9 cellular contexts compared by ENCODE assay signal in genomic region chr18:57737661-57738060, GRCh38.
A peak's percentile ranks its signal among the peaks of the same experiment; 100 is the strongest.
DNase-seq lines count a peak whose midpoint lies in the region; ATAC-seq and TF ChIP-seq lines count a peak whose summit lies in the region.
"Had no signal": no experiment of that assay in that cellular context is flagged by ENCODE, and none has a peak within 500 bp of the region (broad histone marks: within the 10 kb centered on the region; RNA-seq: fewer than 3 reads in every experiment).

No MANE protein-coding gene starts in this region.

- intact Hi-C loops in A673 (cut with micrococcal nuclease; ENCODE audit: unreplicated experiment): no loop called here
- intact Hi-C loops in dorsolateral prefrontal cortex (cut with DNase I): no loop called here
- intact Hi-C loops in mucosa of descending colon (cut with DNase I, micrococcal nuclease): no loop called here

- no TSS peak for BruUV-seq in A673 (replicated peaks; lab: Mats Ljungman, UMichigan)

- no peak overlapping the region for H3K4me3 ChIP-seq in A673 (ENCODE audit: low read depth, low read length, poor library complexity, severe bottlenecking)
- H3K4me3 ChIP-seq in dorsolateral prefrontal cortex: no peak overlapping the region
- H3K4me3 ChIP-seq in mucosa of descending colon: no peak overlapping the region
- H3K4me3 ChIP-seq: BLaER1 had no signal

- no peaks in the 10 kb centered on the region for H3K27me3 ChIP-seq in A673 (replicated peaks; ENCODE audit: insufficient read depth, low read depth, low read length, poor library complexity)
- no peaks in the 10 kb centered on the region for H3K27me3 ChIP-seq in dorsolateral prefrontal cortex
- H3K27me3 ChIP-seq: BLaER1 had no signal

- TF ChIP-seq CTCF in A673 (conservative IDR thresholded peaks at IDR 0.05; ENCODE audit: low read depth, low read length): no peak
- no peak for TF ChIP-seq CTCF in dorsolateral prefrontal cortex (IDR thresholded peaks at IDR 0.05 in 54 of 56, conservative IDR thresholded peaks at IDR 0.05 in 2 of 56; ENCODE audit: low read depth in 1 of 56, partially characterized antibody in 56 of 56)
- no peak for TF ChIP-seq CTCF in mucosa of descending colon (IDR thresholded peaks at IDR 0.05)

- H3K36me3 ChIP-seq in A673 (ENCODE audit: insufficient read depth, low read length, poor library complexity, severe bottlenecking) (peaks cover 8% of the 10 kb centered on the region), mucosa of descending colon (ENCODE audit: low read depth) (no peaks in the 10 kb centered on the region)

- peaks cover 6% of the 10 kb centered on the region for H3K9me3 ChIP-seq in A673 (ENCODE audit: low read depth, low read length, poor library complexity, severe bottlenecking)
- H3K9me3 ChIP-seq in mucosa of descending colon: no peaks in the 10 kb centered on the region

- H3K27ac ChIP-seq in A673 (ENCODE audit: low read depth, low read length, poor library complexity, severe bottlenecking) (peak overlapping the region; percentile 63), dorsolateral prefrontal cortex (peak overlapping the region in 11 of 59 donors; percentile 8 to 55 (median 20))
- H3K27ac ChIP-seq: BLaER1 had no signal

- H3K4me1 ChIP-seq in A673 (ENCODE audit: insufficient read depth, low read length, poor library complexity, severe bottlenecking) (peaks cover 21% of the 10 kb centered on the region), mucosa of descending colon (ENCODE audit: low read depth) (peaks cover 21% of the 10 kb centered on the region)
- H3K4me1 ChIP-seq: BLaER1 had no signal

- DNase-seq in A673 (ENCODE audit: low spot score): peak; percentile 87
- peak; percentile 46 for DNase-seq in NCI-H226
- DNase-seq in dorsolateral prefrontal cortex: peak in 9 of 10 donors; percentile 5 to 81 (median 61)
- DNase-seq in mucosa of descending colon: peak in 2 of 3 donors; percentile 41 to 48
- DNase-seq in retina: no peak
- DNase-seq in D341Med (ENCODE audit: low spot score): no peak
- DNase-seq in NCI-H128 (lab: John Stamatoyannopoulos, UW; ENCODE audit: unreplicated experiment): no peak

- CTCF ChIA-PET in A673 (lab: Charles Lee): no interaction called here

- POLR2A ChIA-PET in A673 (lab: Charles Lee; ENCODE audit: low non-redundant PET): no interaction called here

- peak; percentile 65 for ATAC-seq in mucosa of descending colon
- no peak for ATAC-seq in GM19452 (IDR thresholded peaks at IDR 0.05; ENCODE audit: unreplicated experiment)

Comparison
In these comparisons a context has a peak if more than half of its experiments do, and no peak if none do; other contexts are left out.
1. DNase-seq: peak in A673 (single experiment), NCI-H226 (single experiment), dorsolateral prefrontal cortex (9 of 10) and mucosa of descending colon (2 of 3); none in retina (single experiment), D341Med (single experiment) and NCI-H128 (single experiment).